In the genomic region with DNA sequence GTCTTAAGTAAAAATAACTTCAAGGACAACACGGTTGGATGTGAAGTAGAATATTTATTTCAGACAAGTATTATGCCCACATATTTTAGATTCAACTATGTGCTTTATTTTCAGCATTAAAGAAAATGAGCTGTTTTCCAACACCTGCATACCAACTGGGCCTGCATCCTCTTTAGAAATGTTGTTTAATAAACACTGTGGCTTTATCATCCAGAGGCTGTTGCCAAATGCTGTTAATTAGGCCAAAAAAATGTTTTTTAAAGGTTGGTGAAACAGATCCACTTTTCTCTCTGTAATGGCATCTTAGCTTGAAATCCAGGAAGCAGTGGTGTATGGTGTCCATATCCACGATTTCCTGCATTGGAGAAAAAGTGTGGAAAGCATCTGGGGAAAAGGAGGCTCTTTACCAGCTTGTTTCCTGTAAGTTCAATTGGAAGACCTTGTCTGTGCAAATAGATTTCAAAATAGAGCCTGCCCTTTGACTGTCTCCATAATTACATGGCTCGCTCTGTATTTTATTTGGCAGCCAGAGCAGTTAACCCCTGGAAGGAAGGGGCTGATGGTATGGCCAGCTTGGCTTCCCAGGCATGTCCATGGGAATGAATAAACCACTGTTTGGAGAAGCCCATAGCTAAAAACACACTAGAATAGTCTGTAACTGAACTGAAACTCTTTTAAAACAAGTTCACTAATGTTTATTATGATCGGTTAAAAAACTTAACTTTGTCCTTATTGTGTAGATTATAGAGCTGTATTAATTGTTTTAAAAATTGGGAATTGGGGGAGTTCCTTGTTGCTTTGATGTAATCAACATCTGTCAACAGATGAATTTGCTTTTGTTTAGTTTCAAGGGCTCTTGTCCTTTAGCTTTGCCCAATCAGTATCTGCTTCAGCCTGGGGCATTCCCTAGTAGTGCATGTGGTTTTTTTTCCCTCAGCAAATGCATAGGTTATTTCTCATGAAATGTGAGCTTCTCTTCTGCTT, we compare ENCODE assay signal across 12 cellular contexts. TPM values are rescaled to one million over a fixed set of nuclear protein-coding genes. Genes with fewer than 3 reads are reported as not detected.
DNase-seq lines count a peak whose midpoint lies in the region; ATAC-seq, FAIRE-seq and TF ChIP-seq lines count a peak whose summit lies in the region.
"Had no signal": no experiment of that assay in that cellular context is flagged by ENCODE, and none has a peak within 500 bp of the region (broad histone marks: within the 10 kb centered on the region; RNA-seq: fewer than 3 reads in every experiment).

No MANE protein-coding gene starts in this region.

- POLR2A ChIA-PET in GM10248 (lab: Yijun Ruan, JAX): no interaction called here

- no peaks in the 10 kb centered on the region for H4K20me1 ChIP-seq in astrocyte (ENCODE audit: insufficient read depth, low read length)

- no peak overlapping the region for H3K4me3 Mint-ChIP-seq in astrocyte (ENCODE audit: unreplicated experiment)
- H3K4me3 Mint-ChIP-seq: dendritic cell treated with granulocyte-macrophage colony-stimulating factor and Interleukin-4, amounts not matched to agents 40 ng/mL and 50 ng/mL, for 4 days; T-helper 17 cell had no signal

- no peak overlapping the region for H3K4me2 ChIP-seq in astrocyte (ENCODE audit: low read length)

- no peak overlapping the region for H3K27ac Mint-ChIP-seq in astrocyte (ENCODE audit: unreplicated experiment)
- H3K27ac Mint-ChIP-seq: dendritic cell treated with granulocyte-macrophage colony-stimulating factor and Interleukin-4, amounts not matched to agents 40 ng/mL and 50 ng/mL, for 4 days; T-helper 17 cell had no signal

- H3K79me2 ChIP-seq in astrocyte (ENCODE audit: insufficient read depth, low read length): no peaks in the 10 kb centered on the region

- peak; percentile 46 to 51 for TF ChIP-seq RAD21 in liver (IDR thresholded peaks at IDR 0.05)

- H3K4me1 Mint-ChIP-seq in astrocyte (ENCODE audit: low read depth, unreplicated experiment): peaks cover 12% of the 10 kb centered on the region

- no peak overlapping the region for H3K4me3 ChIP-seq in astrocyte (ENCODE audit: insufficient read depth, low read depth, low read length)
- H3K4me3 ChIP-seq in liver (ENCODE audit: low read depth in 1 of 3, low read length in 3 of 3): no peak overlapping the region
- H3K4me3 ChIP-seq: uterus had no signal

- no peak overlapping the region for H2AFZ ChIP-seq in astrocyte (ENCODE audit: low read depth, low read length)

- CTCF ChIA-PET in GM10248 (lab: Yijun Ruan, JAX): interaction anchor here (1.1 to 2.5 kb wide), 5 partner anchors 10 to 75 kb away, joined by 3 to 12 read pairs (median 4); no protein-coding TSS in a partner anchor

- H3K27me3 ChIP-seq in astrocyte (ENCODE audit: insufficient read depth, low read length) (no peaks in the 10 kb centered on the region), liver (ENCODE audit: control insufficient read depth in 4 of 4, insufficient read depth in 4 of 4, low read length in 3 of 4) (no peaks in the 10 kb centered on the region)
- H3K27me3 ChIP-seq: uterus had no signal

- H3K9ac ChIP-seq in astrocyte (ENCODE audit: low read length) (no peak overlapping the region), liver (ENCODE audit: low read depth in 1 of 2, low read length in 2 of 2) (no peak overlapping the region)

- H3K27ac ChIP-seq in astrocyte (ENCODE audit: low read depth, low read length): no peak overlapping the region
- H3K27ac ChIP-seq in liver (ENCODE audit: low read depth in 1 of 2, low read length in 2 of 2): peak overlapping the region; percentile 4 to 16
- H3K27ac ChIP-seq: uterus had no signal

- no peak for TF ChIP-seq CTCF in GM10248 (IDR thresholded peaks at IDR 0.05; ENCODE audit: control extremely low read depth, extremely low read depth, low read depth, missing control alignments)
- TF ChIP-seq CTCF in astrocyte (IDR thresholded peaks at IDR 0.05; ENCODE audit: insufficient read depth, low read depth, low read length): no peak
- TF ChIP-seq CTCF in liver (IDR thresholded peaks at IDR 0.05; ENCODE audit: low read depth, low read length, missing input control): no peak

- no peaks in the 10 kb centered on the region for H3K36me3 ChIP-seq in astrocyte (ENCODE audit: insufficient read depth, low read length)
- no peaks in the 10 kb centered on the region for H3K36me3 ChIP-seq in liver (ENCODE audit: control insufficient read depth in 4 of 4, insufficient read depth in 3 of 4, low read depth in 1 of 4, low read length in 3 of 4)
- H3K36me3 ChIP-seq: uterus had no signal

- H3K9me3 ChIP-seq in astrocyte (ENCODE audit: insufficient read depth, low read depth, low read length) (no peaks in the 10 kb centered on the region), liver (ENCODE audit: control insufficient read depth in 4 of 4, low read length in 3 of 4) (no peaks in the 10 kb centered on the region)
- H3K9me3 ChIP-seq: uterus had no signal

- H3K4me1 ChIP-seq in astrocyte (ENCODE audit: insufficient read depth, low read length) (no peaks in the 10 kb centered on the region), liver (ENCODE audit: control insufficient read depth in 4 of 4, insufficient read depth in 4 of 4, low read length in 3 of 4) (peaks cover 0 to 23% (median 15%) of the 10 kb centered on the region in 4 donors)
- H3K4me1 ChIP-seq: uterus had no signal

- WGBS in liver: 39% methylated on average over 4 of the region's 4 CpGs

- ATAC-seq in GM18498 (IDR thresholded peaks at IDR 0.05; ENCODE audit: unreplicated experiment): no peak
- ATAC-seq: T-helper 17 cell had no signal

- no peaks in the 10 kb centered on the region for H3K9me3 Mint-ChIP-seq in astrocyte (ENCODE audit: unreplicated experiment)
- H3K9me3 Mint-ChIP-seq: dendritic cell treated with granulocyte-macrophage colony-stimulating factor and Interleukin-4, amounts not matched to agents 40 ng/mL and 50 ng/mL, for 4 days had no signal

- no peak for FAIRE-seq in astrocyte (lab: Jason Lieb, UNC)

- no peaks in the 10 kb centered on the region for H3K27me3 Mint-ChIP-seq in astrocyte (ENCODE audit: low read depth, unreplicated experiment)
- H3K27me3 Mint-ChIP-seq: dendritic cell treated with granulocyte-macrophage colony-stimulating factor and Interleukin-4, amounts not matched to agents 40 ng/mL and 50 ng/mL, for 4 days; T-helper 17 cell had no signal

- H3K36me3 Mint-ChIP-seq in astrocyte (ENCODE audit: low read depth, unreplicated experiment): no peaks in the 10 kb centered on the region

- DNase-seq in GM10248 (ENCODE audit: extremely low spot score) (peak; percentile 30), NCI-H2029 treated with DMSO at 0.1 percent for 48 hours (lab: John Stamatoyannopoulos, UW) (peak; percentile 77), astrocyte (ENCODE audit: low read depth) (peak; percentile 2), NCI-H526 (lab: John Stamatoyannopoulos, UW) (no peak), cerebellar nuclear complex (lab: John Stamatoyannopoulos, UW) (no peak), GOT3 (lab: John Stamatoyannopoulos, UW) (no peak)
- DNase-seq: NCI-H1048, T-helper 17 cell, uterus had no signal

TF ChIP-seq in liver, 16 proteins besides CTCF, POLR2A, EP300 and RAD21 (continues in another document):
- TF ChIP-seq HNF4G (IDR thresholded peaks at IDR 0.05) (peak; percentile 70), FOXA1 (IDR thresholded peaks at IDR 0.05) (peak; percentile 30), TAF1 (conservative IDR thresholded peaks at IDR 0.05) (no peak), FOXA2 (IDR thresholded peaks at IDR 0.05) (peak; percentile 47), EGR1 (IDR thresholded peaks at IDR 0.05; ENCODE audit: low read depth in 2 of 2) (peak; percentile 40 to 74)
- TF ChIP-seq, protein P1, sequence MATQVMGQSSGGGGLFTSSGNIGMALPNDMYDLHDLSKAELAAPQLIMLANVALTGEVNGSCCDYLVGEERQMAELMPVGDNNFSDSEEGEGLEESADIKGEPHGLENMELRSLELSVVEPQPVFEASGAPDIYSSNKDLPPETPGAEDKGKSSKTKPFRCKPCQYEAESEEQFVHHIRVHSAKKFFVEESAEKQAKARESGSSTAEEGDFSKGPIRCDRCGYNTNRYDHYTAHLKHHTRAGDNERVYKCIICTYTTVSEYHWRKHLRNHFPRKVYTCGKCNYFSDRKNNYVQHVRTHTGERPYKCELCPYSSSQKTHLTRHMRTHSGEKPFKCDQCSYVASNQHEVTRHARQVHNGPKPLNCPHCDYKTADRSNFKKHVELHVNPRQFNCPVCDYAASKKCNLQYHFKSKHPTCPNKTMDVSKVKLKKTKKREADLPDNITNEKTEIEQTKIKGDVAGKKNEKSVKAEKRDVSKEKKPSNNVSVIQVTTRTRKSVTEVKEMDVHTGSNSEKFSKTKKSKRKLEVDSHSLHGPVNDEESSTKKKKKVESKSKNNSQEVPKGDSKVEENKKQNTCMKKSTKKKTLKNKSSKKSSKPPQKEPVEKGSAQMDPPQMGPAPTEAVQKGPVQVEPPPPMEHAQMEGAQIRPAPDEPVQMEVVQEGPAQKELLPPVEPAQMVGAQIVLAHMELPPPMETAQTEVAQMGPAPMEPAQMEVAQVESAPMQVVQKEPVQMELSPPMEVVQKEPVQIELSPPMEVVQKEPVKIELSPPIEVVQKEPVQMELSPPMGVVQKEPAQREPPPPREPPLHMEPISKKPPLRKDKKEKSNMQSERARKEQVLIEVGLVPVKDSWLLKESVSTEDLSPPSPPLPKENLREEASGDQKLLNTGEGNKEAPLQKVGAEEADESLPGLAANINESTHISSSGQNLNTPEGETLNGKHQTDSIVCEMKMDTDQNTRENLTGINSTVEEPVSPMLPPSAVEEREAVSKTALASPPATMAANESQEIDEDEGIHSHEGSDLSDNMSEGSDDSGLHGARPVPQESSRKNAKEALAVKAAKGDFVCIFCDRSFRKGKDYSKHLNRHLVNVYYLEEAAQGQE (IDR thresholded peaks at IDR 0.05): peak; percentile 41
- TF ChIP-seq, protein P2, sequence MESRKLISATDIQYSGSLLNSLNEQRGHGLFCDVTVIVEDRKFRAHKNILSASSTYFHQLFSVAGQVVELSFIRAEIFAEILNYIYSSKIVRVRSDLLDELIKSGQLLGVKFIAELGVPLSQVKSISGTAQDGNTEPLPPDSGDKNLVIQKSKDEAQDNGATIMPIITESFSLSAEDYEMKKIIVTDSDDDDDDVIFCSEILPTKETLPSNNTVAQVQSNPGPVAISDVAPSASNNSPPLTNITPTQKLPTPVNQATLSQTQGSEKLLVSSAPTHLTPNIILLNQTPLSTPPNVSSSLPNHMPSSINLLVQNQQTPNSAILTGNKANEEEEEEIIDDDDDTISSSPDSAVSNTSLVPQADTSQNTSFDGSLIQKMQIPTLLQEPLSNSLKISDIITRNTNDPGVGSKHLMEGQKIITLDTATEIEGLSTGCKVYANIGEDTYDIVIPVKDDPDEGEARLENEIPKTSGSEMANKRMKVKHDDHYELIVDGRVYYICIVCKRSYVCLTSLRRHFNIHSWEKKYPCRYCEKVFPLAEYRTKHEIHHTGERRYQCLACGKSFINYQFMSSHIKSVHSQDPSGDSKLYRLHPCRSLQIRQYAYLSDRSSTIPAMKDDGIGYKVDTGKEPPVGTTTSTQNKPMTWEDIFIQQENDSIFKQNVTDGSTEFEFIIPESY (IDR thresholded peaks at IDR 0.05): peak; percentile 53

RNA-seq across cellular contexts. Expression of a gene that starts 33.0 kb away (rescaled TPM):
- total RNA-seq in astrocyte: 0.27 TPM in 1 of 2 replicates, not detected in the other
- not detected for total RNA-seq in liver
- not detected for polyA plus RNA-seq in liver
- total RNA-seq: T-helper 17 cell had no signal

RNA-seq across cellular contexts. Expression of a gene that starts 50.4 kb away (rescaled TPM):
- total RNA-seq in astrocyte (2.1 and 2.2 TPM in 2 replicates), liver (not detected)
- polyA plus RNA-seq in liver: not detected
- total RNA-seq: T-helper 17 cell, uterus had no signal

RNA-seq across cellular contexts. Expression of a gene that starts 52.5 kb away (rescaled TPM):
- total RNA-seq in astrocyte (6.5 and 7.9 TPM in 2 replicates), liver (1 to 10 TPM; 3.9 to 7.1 TPM)
- 1 to 10 TPM; 3.3 to 5.0 TPM for polyA plus RNA-seq in liver

Comparison
In these comparisons a context has a peak if more than half of its experiments do, and no peak if none do; other contexts are left out.
1. DNase-seq: peak in GM10248 (single experiment), NCI-H2029 treated with DMSO at 0.1 percent for 48 hours (single experiment) and astrocyte (single experiment); none in NCI-H526 (0 of 2), cerebellar nuclear complex (0 of 2) and GOT3 (single experiment).